Comparison of ENCODE assay signal across 19 cellular contexts in the genomic region with DNA sequence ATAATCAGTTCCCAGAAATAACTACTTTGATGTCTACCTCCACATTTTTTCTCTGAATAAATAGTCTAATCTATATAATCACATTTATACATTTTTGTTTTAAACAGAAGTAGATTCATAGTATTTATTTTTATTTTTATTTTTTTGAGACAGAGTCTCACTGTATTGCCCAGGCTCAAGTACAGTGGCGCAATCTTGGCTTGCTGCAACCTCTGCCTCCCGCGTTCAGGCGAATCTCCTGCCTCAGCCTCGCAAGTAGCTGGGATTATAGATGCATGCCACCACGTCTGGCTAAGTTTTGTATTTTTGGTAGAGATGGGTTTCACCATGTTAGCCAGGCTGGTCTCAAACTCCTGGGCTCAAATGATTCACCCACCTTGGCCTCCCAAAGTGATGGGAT. TPM values are rescaled to one million over a fixed set of nuclear protein-coding genes. Genes with fewer than 3 reads are reported as not detected.
DNase-seq lines count a peak whose midpoint lies in the region; ATAC-seq, FAIRE-seq and TF ChIP-seq lines count a peak whose summit lies in the region.
"Had no signal": no experiment of that assay in that cellular context is flagged by ENCODE, and none has a peak within 500 bp of the region (broad histone marks: within the 10 kb centered on the region; RNA-seq: fewer than 3 reads in every experiment).

No MANE protein-coding gene starts in this region.

- peaks cover 44% of the 10 kb centered on the region for H3K79me2 ChIP-seq in HepG2 (ENCODE audit: insufficient read depth, low read length)

- ATAC-seq in HepG2 (no peak), right lobe of liver (no peak), RWPE2 (ENCODE audit: low read depth) (no peak), foreskin keratinocyte (peak; percentile 19)
- ATAC-seq: GM23338, HCT116 had no signal

- WGBS in HepG2 (ENCODE audit: low lambda C conversion rate): 99% methylated on average over 6 of the region's 6 CpGs
- WGBS in right lobe of liver (ENCODE audit: insufficient coverage, low coverage, low lambda C conversion rate, missing lambda C conversion rate): 81% methylated on average over 6 of the region's 6 CpGs

- peaks cover 12 to 41% of the 10 kb centered on the region in 2 experiments for H3K36me3 ChIP-seq in HepG2 (replicated peaks in 1 of 2; ENCODE audit: control insufficient read depth in 1 of 2, insufficient read depth in 2 of 2, low read length in 2 of 2)
- H3K36me3 ChIP-seq in right lobe of liver: peaks cover 3 to 28% (median 6%) of the 10 kb centered on the region in 4 donors
- H3K36me3 ChIP-seq in RWPE2 (ENCODE audit: low read depth): peaks cover 59% of the 10 kb centered on the region

- no peaks in the 10 kb centered on the region for H3K9me3 ChIP-seq in HepG2 (ENCODE audit: low read length)
- H3K9me3 ChIP-seq in right lobe of liver: no peaks in the 10 kb centered on the region
- H3K9me3 ChIP-seq in RWPE2 (ENCODE audit: severe bottlenecking): no peaks in the 10 kb centered on the region

- H3K4me3 ChIP-seq in HepG2 (replicated peaks in 1 of 3; ENCODE audit: insufficient read depth in 1 of 3, low read depth in 2 of 3, low read length in 3 of 3) (no peak overlapping the region), right lobe of liver (no peak overlapping the region), RWPE2 (ENCODE audit: severe bottlenecking) (no peak overlapping the region)
- H3K4me3 ChIP-seq: GM23338 had no signal

- BruUV-seq in HepG2 (replicated peaks; lab: Mats Ljungman, UMichigan): no TSS peak

- no peak overlapping the region for H3K4me2 ChIP-seq in HepG2 (ENCODE audit: low read depth, low read length)
- H3K4me2 ChIP-seq: GM23338 had no signal

- no peaks in the 10 kb centered on the region for H3K27me3 ChIP-seq in HepG2 (ENCODE audit: control insufficient read depth in 1 of 2, insufficient read depth in 2 of 2, low read length in 2 of 2)
- H3K27me3 ChIP-seq in right lobe of liver: no peaks in the 10 kb centered on the region
- no peaks in the 10 kb centered on the region for H3K27me3 ChIP-seq in RWPE2 (ENCODE audit: insufficient read depth, poor library complexity, severe bottlenecking)
- no peaks in the 10 kb centered on the region for H3K27me3 ChIP-seq in foreskin keratinocyte

- CTCF ChIA-PET in HepG2 (lab: Yijun Ruan, JAX; ENCODE audit: low intra/inter-chr PET ratio, low total read pairs): no interaction called here

- TF ChIP-seq CTCF in HepG2 (CRISPR knock-in tag; IDR thresholded peaks at IDR 0.05) (no peak), right lobe of liver (IDR thresholded peaks at IDR 0.05) (no peak), RWPE2 (IDR thresholded peaks at IDR 0.05; ENCODE audit: poor library complexity, severe bottlenecking) (no peak), foreskin keratinocyte (conservative IDR thresholded peaks at IDR 0.05) (no peak)

- intact Hi-C loops in HepG2 (cut with micrococcal nuclease; ENCODE audit: unreplicated experiment): no loop called here
- intact Hi-C loops in right lobe of liver (cut with DNase I): no loop called here

- H2AFZ ChIP-seq in HepG2 (ENCODE audit: low read length): no peak overlapping the region
- H2AFZ ChIP-seq: GM23338 had no signal

- POLR2A ChIA-PET in HepG2 (lab: Yijun Ruan, JAX): no interaction called here

- no peak overlapping the region for H3K9ac ChIP-seq in HepG2 (ENCODE audit: insufficient read depth, low read depth, low read length)

- H4K20me1 ChIP-seq in HepG2 (ENCODE audit: insufficient read depth, low read length): peaks cover 7% of the 10 kb centered on the region; the same call in 1 of the 2 replicates

- H3K4me1 ChIP-seq in HepG2 (ENCODE audit: insufficient read depth, low read length) (no peaks in the 10 kb centered on the region; the same call in 1 of the 2 replicates), right lobe of liver (peaks cover 0 to 12% (median 0%) of the 10 kb centered on the region in 4 donors), RWPE2 (ENCODE audit: insufficient read depth, poor library complexity, severe bottlenecking) (peaks cover 4% of the 10 kb centered on the region), foreskin keratinocyte (peaks cover 12% of the 10 kb centered on the region)

- in situ Hi-C loops in HepG2 (cut with HindIII; ENCODE audit: extremely low pct_ligation_motif_present, low pct_unique_long_range_greater_than_20kb): no loop called here

- TF ChIP-seq EP300 in HepG2 (IDR thresholded peaks at IDR 0.05; ENCODE audit: low read depth in 2 of 2, low read length in 2 of 2) (no peak), HepG2 (CRISPR knock-in tag; IDR thresholded peaks at IDR 0.05; ENCODE audit: borderline replicate concordance) (no peak)

- DNase-seq in HepG2 (ENCODE audit: low spot score) (no peak), right lobe of liver (no peak), RWPE2 (ENCODE audit: low spot score) (no peak), foreskin keratinocyte (no peak), NCI-H748 treated with DMSO at 0.1 percent for 48 hours (lab: John Stamatoyannopoulos, UW) (no peak)
- no peak for DNase-seq in stimulated activated CD4-positive, alpha-beta T cell treated with anti-CD3 and anti-CD28 coated beads, Interleukin-12 subunit alpha, Interleukin-12 subunit beta, amount 100 ng/mL, for 4 hours
- DNase-seq: C1 segment of cervical spinal cord; Calu3; CD4-positive, alpha-beta memory T cell; COR-L47; DMS53; DMS79 treated with DMSO at 0.1 percent for 48 hours; GF-D8; H9; HFFc6 had no signal

- H3K27ac ChIP-seq in HepG2 (ENCODE audit: extremely low read length, insufficient read depth, low read length) (no peak overlapping the region), right lobe of liver (no peak overlapping the region), RWPE2 (ENCODE audit: poor library complexity, severe bottlenecking) (peak overlapping the region; percentile 19), foreskin keratinocyte (peak overlapping the region; percentile 51)

- TF ChIP-seq POLR2A in HepG2 (IDR thresholded peaks at IDR 0.05; ENCODE audit: insufficient read depth in 1 of 2, low read depth in 2 of 2, low read length in 2 of 2) (no peak), right lobe of liver (IDR thresholded peaks at IDR 0.05) (no peak)

- no peak for FAIRE-seq in HepG2 (lab: Jason Lieb, UNC)
- FAIRE-seq: GM12891, GM18507 had no signal

- no peak for TF ChIP-seq RAD21 in HepG2 (CRISPR knock-in tag; IDR thresholded peaks at IDR 0.05)

TF ChIP-seq in HepG2, 621 proteins besides CTCF, POLR2A, EP300 and RAD21 (continues in another document):
- TF ChIP-seq, protein P1, sequence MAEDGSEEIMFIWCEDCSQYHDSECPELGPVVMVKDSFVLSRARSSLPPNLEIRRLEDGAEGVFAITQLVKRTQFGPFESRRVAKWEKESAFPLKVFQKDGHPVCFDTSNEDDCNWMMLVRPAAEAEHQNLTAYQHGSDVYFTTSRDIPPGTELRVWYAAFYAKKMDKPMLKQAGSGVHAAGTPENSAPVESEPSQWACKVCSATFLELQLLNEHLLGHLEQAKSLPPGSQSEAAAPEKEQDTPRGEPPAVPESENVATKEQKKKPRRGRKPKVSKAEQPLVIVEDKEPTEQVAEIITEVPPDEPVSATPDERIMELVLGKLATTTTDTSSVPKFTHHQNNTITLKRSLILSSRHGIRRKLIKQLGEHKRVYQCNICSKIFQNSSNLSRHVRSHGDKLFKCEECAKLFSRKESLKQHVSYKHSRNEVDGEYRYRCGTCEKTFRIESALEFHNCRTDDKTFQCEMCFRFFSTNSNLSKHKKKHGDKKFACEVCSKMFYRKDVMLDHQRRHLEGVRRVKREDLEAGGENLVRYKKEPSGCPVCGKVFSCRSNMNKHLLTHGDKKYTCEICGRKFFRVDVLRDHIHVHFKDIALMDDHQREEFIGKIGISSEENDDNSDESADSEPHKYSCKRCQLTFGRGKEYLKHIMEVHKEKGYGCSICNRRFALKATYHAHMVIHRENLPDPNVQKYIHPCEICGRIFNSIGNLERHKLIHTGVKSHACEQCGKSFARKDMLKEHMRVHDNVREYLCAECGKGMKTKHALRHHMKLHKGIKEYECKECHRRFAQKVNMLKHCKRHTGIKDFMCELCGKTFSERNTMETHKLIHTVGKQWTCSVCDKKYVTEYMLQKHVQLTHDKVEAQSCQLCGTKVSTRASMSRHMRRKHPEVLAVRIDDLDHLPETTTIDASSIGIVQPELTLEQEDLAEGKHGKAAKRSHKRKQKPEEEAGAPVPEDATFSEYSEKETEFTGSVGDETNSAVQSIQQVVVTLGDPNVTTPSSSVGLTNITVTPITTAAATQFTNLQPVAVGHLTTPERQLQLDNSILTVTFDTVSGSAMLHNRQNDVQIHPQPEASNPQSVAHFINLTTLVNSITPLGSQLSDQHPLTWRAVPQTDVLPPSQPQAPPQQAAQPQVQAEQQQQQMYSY (CRISPR knock-in tag; IDR thresholded peaks at IDR 0.05): no peak
- no peak for TF ChIP-seq ZNF335 (CRISPR knock-in tag; IDR thresholded peaks at IDR 0.05)

RNA-seq across cellular contexts. Expression of gene TM9SF2, which starts 16.7 kb away (rescaled TPM):
- 74.2 and 123 TPM in 2 replicates for total RNA-seq in HepG2 (2016; rRNA removed; fragmentation: Illumina TruSeq; extraction: Trizol)
- total RNA-seq in HepG2 (2016; cell fraction: cytosol; rRNA removed; fragmentation: Illumina TruSeq; extraction: Trizol; ENCODE audit: low read depth): 7.8 and 10.3 TPM in 2 replicates
- 66.7 and 127 TPM in 2 replicates for total RNA-seq in HepG2 (2016; cell fraction: insoluble cytoplasmic fraction; rRNA removed; fragmentation: Illumina TruSeq; extraction: Trizol)
- total RNA-seq in HepG2 (2016; cell fraction: membrane; rRNA removed; fragmentation: Illumina TruSeq; extraction: Trizol): 20.6 and 26.5 TPM in 2 replicates
- 119 and 147 TPM in 2 replicates for total RNA-seq in HepG2 (2016; cell fraction: nucleus; rRNA removed; fragmentation: Illumina TruSeq; extraction: Trizol)
- 80.5 and 94.1 TPM in 2 replicates for polyA plus RNA-seq in HepG2 (2011; rRNA removed)
- polyA plus RNA-seq in HepG2 (2011; cell fraction: cytosol; rRNA removed): 48.2 and 89.3 TPM in 2 replicates
- polyA plus RNA-seq in HepG2 (2011; cell fraction: nucleus; rRNA removed): 21.5 and 29.4 TPM in 2 replicates
- polyA plus RNA-seq in HepG2 (2012): 98.2 and 106 TPM in 2 replicates
- polyA plus RNA-seq in HepG2 (2016; cell fraction: cytosol; fragmentation: Illumina TruSeq; extraction: Trizol; ENCODE audit: low read depth): 5.2 and 6.0 TPM in 2 replicates
- 56.6 and 59.1 TPM in 2 replicates for polyA plus RNA-seq in HepG2 (2016; cell fraction: insoluble cytoplasmic fraction; fragmentation: Illumina TruSeq; extraction: Trizol; ENCODE audit: low read depth)
- polyA plus RNA-seq in HepG2 (2016; cell fraction: membrane; fragmentation: Illumina TruSeq; extraction: Trizol; ENCODE audit: low read depth): 12.1 and 14.1 TPM in 2 replicates
- polyA plus RNA-seq in HepG2 (2016; cell fraction: nucleus; fragmentation: Illumina TruSeq; extraction: Trizol; ENCODE audit: insufficient read depth, low read depth): 114 and 122 TPM in 2 replicates
- 60.8 and 81.5 TPM in 2 replicates for polyA minus RNA-seq in HepG2 (2011; rRNA and poly(A)+ RNA removed; ENCODE audit: low replicate concordance)
- polyA minus RNA-seq in HepG2 (2011; cell fraction: cytosol; rRNA and poly(A)+ RNA removed): 134 and 137 TPM in 2 replicates
- 65.5 and 71.9 TPM in 2 replicates for polyA minus RNA-seq in HepG2 (2011; cell fraction: nucleus; rRNA and poly(A)+ RNA removed)
- 100 to 1,000 TPM in 1 of 6 experiments, 10 to 100 TPM in 5; 83.6 to 102 (median 92.2) TPM for total RNA-seq in right lobe of liver
- total RNA-seq in foreskin keratinocyte: 96.6 and 121 TPM in 2 replicates
- 51.5 and 52.5 TPM in 2 replicates for polyA plus RNA-seq in foreskin keratinocyte

Comparison
In these comparisons a context has a peak if more than half of its experiments do, and no peak if none do; other contexts are left out.
1. H3K27ac ChIP-seq: peak in RWPE2 (single experiment) and foreskin keratinocyte (single experiment); none in HepG2 (single experiment) and right lobe of liver (0 of 3).